8 cellular contexts compared by ENCODE assay signal in genomic region chr17:19063326-19063956, GRCh38. TPM values are rescaled to one million over a fixed set of nuclear protein-coding genes. Genes with fewer than 3 reads are reported as not detected.
DNase-seq lines count a peak whose midpoint lies in the region; ATAC-seq, FAIRE-seq and TF ChIP-seq lines count a peak whose summit lies in the region.
"Not testable (repeated sequence)": the region's sequence is repeated elsewhere in the genome, so short reads cannot be mapped to it uniquely, and the experiment has no call there.

No MANE protein-coding gene starts in this region.

- H3K4me1 Mint-ChIP-seq in CD8-positive, alpha-beta T cell (ENCODE audit: low read depth) = not testable (repeated sequence)

- not testable (repeated sequence) for TF ChIP-seq CTCF in CD8-positive, alpha-beta T cell (IDR thresholded peaks at IDR 0.05); RWPE1 (conservative IDR thresholded peaks at IDR 0.05; ENCODE audit: low read depth); brain microvascular endothelial cell (IDR thresholded peaks at IDR 0.05; ENCODE audit: low read depth, low read length, missing control alignments); kidney (IDR thresholded peaks at IDR 0.05; ENCODE audit: borderline replicate concordance, extremely low read depth, insufficient read depth)

- not testable (repeated sequence) for H3K9ac ChIP-seq in kidney (ENCODE audit: low read length in 2 of 2); rectal smooth muscle tissue (ENCODE audit: low read length)

- POLR2A ChIA-PET in CD8-positive, alpha-beta T cell (lab: Charles Lee); RWPE1 (lab: Yijun Ruan, JAX; ENCODE audit: low non-redundant PET): not testable (repeated sequence)

- in situ Hi-C loops in brain microvascular endothelial cell (cut with HindIII; ENCODE audit: low pct_ligation_motif_present, low sequenced_read_pairs) = not testable (repeated sequence)

- not testable (repeated sequence) for H3K4me1 ChIP-seq in CD8-positive, alpha-beta T cell (ENCODE audit: insufficient read depth, low read length); kidney (ENCODE audit: control insufficient read depth in 1 of 2, insufficient read depth in 1 of 2, low read depth in 1 of 2, low read length in 2 of 2); rectal smooth muscle tissue (ENCODE audit: control insufficient read depth, insufficient read depth, low read length)

- not testable (repeated sequence) for H3K27me3 ChIP-seq in CD8-positive, alpha-beta T cell (ENCODE audit: insufficient read depth, low read length); brain microvascular endothelial cell (replicated peaks); rectal smooth muscle tissue (ENCODE audit: control insufficient read depth, insufficient read depth, low read length)

- ATAC-seq in CD8-positive, alpha-beta T cell = peak; percentile 48
- ATAC-seq in GM21825 (IDR thresholded peaks at IDR 0.05; ENCODE audit: unreplicated experiment) = peak; percentile 21

- not testable (repeated sequence) for H3K4me3 ChIP-seq in CD8-positive, alpha-beta T cell (ENCODE audit: low read depth, low read length); brain microvascular endothelial cell (ENCODE audit: low read depth, low read length); kidney (ENCODE audit: low read length in 2 of 2); rectal smooth muscle tissue (ENCODE audit: low read length)

- CTCF ChIA-PET in CD8-positive, alpha-beta T cell (lab: Charles Lee) = interaction anchor here (0.6 kb wide), 1 partner anchor 121 kb away, joined by 4 read pairs; no protein-coding TSS in a partner anchor
- CTCF ChIA-PET in RWPE1 (lab: Yijun Ruan, JAX) = not testable (repeated sequence)

- H3K9me3 Mint-ChIP-seq in CD8-positive, alpha-beta T cell = not testable (repeated sequence)

- H3K36me3 ChIP-seq in CD8-positive, alpha-beta T cell (ENCODE audit: insufficient read depth, low read length); brain microvascular endothelial cell (replicated peaks); kidney (ENCODE audit: control insufficient read depth in 1 of 2, insufficient read depth in 2 of 2, low read length in 2 of 2); rectal smooth muscle tissue (ENCODE audit: control insufficient read depth, insufficient read depth, low read length): not testable (repeated sequence)

- not testable (repeated sequence) for H3K36me3 Mint-ChIP-seq in CD8-positive, alpha-beta T cell

- peak overlapping the region; percentile 82 for H3K4me3 Mint-ChIP-seq in CD8-positive, alpha-beta T cell

- FAIRE-seq in kidney (lab: Jason Lieb, UNC) = not testable (repeated sequence)

- H3K27ac ChIP-seq in CD8-positive, alpha-beta T cell (ENCODE audit: low read depth, low read length); brain microvascular endothelial cell: not testable (repeated sequence)
- peak overlapping the region; percentile 87 for H3K27ac ChIP-seq in RWPE1
- peak overlapping the region in 1 of 2 donors; percentile 60 for H3K27ac ChIP-seq in kidney (ENCODE audit: low read depth in 2 of 2, low read length in 2 of 2)
- H3K27ac ChIP-seq in rectal smooth muscle tissue (ENCODE audit: low read depth, low read length) = peak overlapping the region; percentile 51

- H3K27me3 Mint-ChIP-seq in CD8-positive, alpha-beta T cell (ENCODE audit: low read depth) = not testable (repeated sequence)

- intact Hi-C loops in CD8-positive, alpha-beta T cell (cut with DNase I, micrococcal nuclease); kidney (cut with DNase I): not testable (repeated sequence)

- DNase-seq in CD8-positive, alpha-beta T cell = peak; percentile 50 to 90 (median 71)
- not testable (repeated sequence) for DNase-seq in RWPE1 (ENCODE audit: low spot score)
- peak; percentile 47 for DNase-seq in activated CD8-positive, alpha-beta memory T cell treated with anti-CD3 and anti-CD28 coated beads, Interleukin-2, amount 50 U/mL, for 1 hour (ENCODE audit: extremely low read depth)
- DNase-seq in brain microvascular endothelial cell = peak; percentile 97
- peak; percentile 97 for DNase-seq in kidney
- DNase-seq in stimulated activated CD8-positive, alpha-beta memory T cell treated with anti-CD3 and anti-CD28 coated beads, Interleukin-7, amount 100 ng/mL, for 1 hour (ENCODE audit: low read depth in 2 of 2) = peak; percentile 46 to 57

- peak overlapping the region; percentile 95 for H3K27ac Mint-ChIP-seq in CD8-positive, alpha-beta T cell

- not testable (repeated sequence) for H3K9me3 ChIP-seq in CD8-positive, alpha-beta T cell (ENCODE audit: low read length); kidney (ENCODE audit: control insufficient read depth in 1 of 2, low read length in 2 of 2)

RNA-seq across cellular contexts. Expression of gene GRAP, which starts 16.7 kb away (rescaled TPM):
- 10 to 100 TPM; 15.8 to 18.3 TPM for total RNA-seq in CD8-positive, alpha-beta T cell
- 8.4 TPM for total RNA-seq in kidney
- 7.0 TPM for polyA plus RNA-seq in kidney (ENCODE audit: insufficient read depth, low read depth, low replicate concordance)

RNA-seq across cellular contexts. Expression of gene FAM83G, which starts 58.9 kb away (rescaled TPM):
- total RNA-seq in CD8-positive, alpha-beta T cell = 1 to 10 TPM; 3.5 to 4.1 TPM
- 8.0 TPM for total RNA-seq in kidney
- 4.9 TPM for polyA plus RNA-seq in kidney (ENCODE audit: insufficient read depth, low read depth, low replicate concordance)
